Comparison of ENCODE assay signal across 1 cellular context in the genomic region with DNA sequence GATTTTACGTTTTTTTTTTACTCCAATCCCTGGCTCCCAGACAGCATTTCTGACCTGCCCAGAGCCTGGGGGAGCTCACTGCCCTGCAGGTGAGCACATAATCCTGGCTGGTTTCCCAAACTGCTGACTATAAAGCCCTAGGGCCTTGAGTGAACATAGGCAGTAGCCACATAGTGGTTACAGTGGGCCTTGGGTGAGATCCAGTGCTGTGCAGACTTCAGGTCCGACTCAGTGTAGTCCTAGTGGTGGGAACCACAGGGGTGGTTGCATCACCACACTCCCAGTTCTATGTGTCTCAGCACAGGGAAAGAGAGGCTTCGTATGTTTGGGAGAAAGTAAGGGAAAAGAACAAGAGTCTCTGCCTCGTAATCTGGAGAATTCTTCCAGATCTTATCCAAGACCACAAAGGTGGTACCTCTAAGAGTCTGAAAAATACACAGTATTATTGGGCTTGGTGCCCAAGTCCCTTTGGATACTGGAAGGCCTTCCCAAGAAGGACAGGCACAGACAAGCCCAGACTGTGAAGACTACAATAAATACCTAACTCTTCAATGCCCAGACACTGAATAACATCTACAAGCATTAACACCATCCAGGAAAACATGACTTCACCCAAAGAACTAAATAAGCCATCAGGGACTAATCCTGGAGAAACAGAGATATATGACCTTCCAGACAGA.
TF ChIP-seq lines count a peak whose summit lies in the region.

No MANE protein-coding gene starts in this region.

TF ChIP-seq in SK-N-SH treated with all-trans-retinoic acid at 6 μM for 48 hours, 23 proteins besides CTCF, POLR2A, EP300 and RAD21 (continued from another document):
- TF ChIP-seq, protein P1, sequence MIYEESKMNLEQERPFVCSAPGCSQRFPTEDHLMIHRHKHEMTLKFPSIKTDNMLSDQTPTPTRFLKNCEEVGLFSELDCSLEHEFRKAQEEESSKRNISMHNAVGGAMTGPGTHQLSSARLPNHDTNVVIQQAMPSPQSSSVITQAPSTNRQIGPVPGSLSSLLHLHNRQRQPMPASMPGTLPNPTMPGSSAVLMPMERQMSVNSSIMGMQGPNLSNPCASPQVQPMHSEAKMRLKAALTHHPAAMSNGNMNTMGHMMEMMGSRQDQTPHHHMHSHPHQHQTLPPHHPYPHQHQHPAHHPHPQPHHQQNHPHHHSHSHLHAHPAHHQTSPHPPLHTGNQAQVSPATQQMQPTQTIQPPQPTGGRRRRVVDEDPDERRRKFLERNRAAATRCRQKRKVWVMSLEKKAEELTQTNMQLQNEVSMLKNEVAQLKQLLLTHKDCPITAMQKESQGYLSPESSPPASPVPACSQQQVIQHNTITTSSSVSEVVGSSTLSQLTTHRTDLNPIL (CRISPR knock-in tag; IDR thresholded peaks at IDR 0.05; ENCODE audit: low read depth), result no peak
- TF ChIP-seq ESRRG (CRISPR knock-in tag; IDR thresholded peaks at IDR 0.05) (no peak), ZNF565 (CRISPR knock-in tag; conservative IDR thresholded peaks at IDR 0.05; ENCODE audit: low read depth) (no peak), ISL1 (CRISPR knock-in tag; IDR thresholded peaks at IDR 0.05) (no peak), ZFP3 (CRISPR knock-in tag; IDR thresholded peaks at IDR 0.05) (no peak), ZNF8 (CRISPR knock-in tag; IDR thresholded peaks at IDR 0.05) (no peak)
- TF ChIP-seq, protein P2, sequence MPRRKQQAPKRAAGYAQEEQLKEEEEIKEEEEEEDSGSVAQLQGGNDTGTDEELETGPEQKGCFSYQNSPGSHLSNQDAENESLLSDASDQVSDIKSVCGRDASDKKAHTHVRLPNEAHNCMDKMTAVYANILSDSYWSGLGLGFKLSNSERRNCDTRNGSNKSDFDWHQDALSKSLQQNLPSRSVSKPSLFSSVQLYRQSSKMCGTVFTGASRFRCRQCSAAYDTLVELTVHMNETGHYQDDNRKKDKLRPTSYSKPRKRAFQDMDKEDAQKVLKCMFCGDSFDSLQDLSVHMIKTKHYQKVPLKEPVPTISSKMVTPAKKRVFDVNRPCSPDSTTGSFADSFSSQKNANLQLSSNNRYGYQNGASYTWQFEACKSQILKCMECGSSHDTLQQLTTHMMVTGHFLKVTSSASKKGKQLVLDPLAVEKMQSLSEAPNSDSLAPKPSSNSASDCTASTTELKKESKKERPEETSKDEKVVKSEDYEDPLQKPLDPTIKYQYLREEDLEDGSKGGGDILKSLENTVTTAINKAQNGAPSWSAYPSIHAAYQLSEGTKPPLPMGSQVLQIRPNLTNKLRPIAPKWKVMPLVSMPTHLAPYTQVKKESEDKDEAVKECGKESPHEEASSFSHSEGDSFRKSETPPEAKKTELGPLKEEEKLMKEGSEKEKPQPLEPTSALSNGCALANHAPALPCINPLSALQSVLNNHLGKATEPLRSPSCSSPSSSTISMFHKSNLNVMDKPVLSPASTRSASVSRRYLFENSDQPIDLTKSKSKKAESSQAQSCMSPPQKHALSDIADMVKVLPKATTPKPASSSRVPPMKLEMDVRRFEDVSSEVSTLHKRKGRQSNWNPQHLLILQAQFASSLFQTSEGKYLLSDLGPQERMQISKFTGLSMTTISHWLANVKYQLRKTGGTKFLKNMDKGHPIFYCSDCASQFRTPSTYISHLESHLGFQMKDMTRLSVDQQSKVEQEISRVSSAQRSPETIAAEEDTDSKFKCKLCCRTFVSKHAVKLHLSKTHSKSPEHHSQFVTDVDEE (CRISPR knock-in tag; IDR thresholded peaks at IDR 0.05), result no peak
TF ChIP-seq in SK-N-SH treated with all-trans-retinoic acid at 6 μM for 48 hours: peak in this region for 0.
